ENCODE assay signal across 8 cellular contexts in the genomic region with DNA sequence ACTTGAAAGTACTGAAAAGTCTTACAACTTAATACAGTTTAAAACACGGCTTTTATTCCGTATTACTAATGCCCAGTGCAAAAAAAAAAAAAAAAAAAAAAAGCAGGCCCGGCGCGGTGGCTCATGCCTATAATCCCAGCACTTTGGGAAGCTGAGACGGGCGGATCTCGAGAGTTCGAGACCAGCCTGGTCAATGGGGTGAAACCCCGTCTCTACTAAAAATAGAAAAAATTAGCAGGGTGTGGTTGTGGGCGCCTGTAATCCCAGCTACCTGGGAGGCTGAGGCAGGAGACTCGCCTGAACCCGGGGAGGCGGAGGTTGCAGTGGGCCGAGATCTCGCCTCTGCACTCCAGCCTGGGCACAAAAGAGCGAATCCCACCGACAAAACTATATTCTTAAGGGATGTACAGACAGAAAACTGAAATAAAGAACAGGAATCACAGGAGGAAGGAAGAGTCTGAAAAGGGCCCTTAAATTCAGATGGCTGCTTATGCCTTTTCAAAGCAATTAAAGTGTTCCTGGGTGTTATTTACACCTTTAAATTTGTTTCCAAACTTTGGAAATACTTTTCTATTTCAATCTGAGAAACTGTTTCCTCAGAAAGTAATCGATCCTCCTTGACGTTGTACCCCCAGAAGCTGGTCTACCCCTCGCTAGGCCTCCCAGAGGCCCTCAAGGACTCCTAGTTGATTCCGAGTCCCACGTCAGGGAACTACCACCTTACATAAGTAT. TPM values are rescaled to one million over a fixed set of nuclear protein-coding genes. Genes with fewer than 3 reads are reported as not detected.
DNase-seq lines count a peak whose midpoint lies in the region; ATAC-seq and TF ChIP-seq lines count a peak whose summit lies in the region.

No MANE protein-coding gene starts in this region.

- H3K9me3 Mint-ChIP-seq in neural crest cell, result no peaks in the 10 kb centered on the region

- H3K9me3 ChIP-seq in endocrine pancreas (ENCODE audit: control insufficient read depth, low read length), result no peaks in the 10 kb centered on the region

- H3K27me3 ChIP-seq in endocrine pancreas (ENCODE audit: control insufficient read depth, insufficient read depth, low read length), result no peaks in the 10 kb centered on the region

- peak overlapping the region; percentile 100 for H3K27ac Mint-ChIP-seq in neural crest cell (ENCODE audit: unreplicated experiment)

- DNase-seq in HFF-Myc (ENCODE audit: extremely low read depth, low read depth) (no peak), neural crest cell (ENCODE audit: low read depth, low spot score) (no peak), foreskin melanocyte (no peak), OCI-M2 (lab: John Stamatoyannopoulos, UW; ENCODE audit: unreplicated experiment) (no peak)
- peak; percentile 25 for DNase-seq in activated CD4-positive, alpha-beta T cell treated with anti-CD3 and anti-CD28 coated beads for 1 hour

- H3K36me3 ChIP-seq in endocrine pancreas (ENCODE audit: control insufficient read depth, insufficient read depth, low read length), result no peaks in the 10 kb centered on the region

- peak overlapping the region; percentile 93 for H3K4me3 ChIP-seq in HFF-Myc (replicated peaks; ENCODE audit: low read depth, low read length)
- H3K4me3 ChIP-seq in endocrine pancreas (ENCODE audit: control insufficient read depth, insufficient read depth, low read length), result peak overlapping the region; percentile 99

- H3K9ac ChIP-seq in endocrine pancreas (ENCODE audit: control insufficient read depth, insufficient read depth, low read length), result peak overlapping the region; percentile 93

- peaks cover 12% of the 10 kb centered on the region for H3K36me3 Mint-ChIP-seq in neural crest cell (ENCODE audit: low read depth)

- TF ChIP-seq CTCF in HFF-Myc (IDR thresholded peaks at IDR 0.05; ENCODE audit: low read depth, low read length, missing control alignments), result no peak
- no peak for TF ChIP-seq CTCF in neural crest cell (conservative IDR thresholded peaks at IDR 0.05)

- peaks cover 13% of the 10 kb centered on the region for H3K27me3 Mint-ChIP-seq in neural crest cell (ENCODE audit: low read depth)

- H3K4me1 Mint-ChIP-seq in neural crest cell, result peaks cover 60% of the 10 kb centered on the region

- H3K4me3 Mint-ChIP-seq in neural crest cell, result peak overlapping the region; percentile 100

- no peak for ATAC-seq in HG03457 (IDR thresholded peaks at IDR 0.05; ENCODE audit: unreplicated experiment)
- ATAC-seq in HG03139 (IDR thresholded peaks at IDR 0.05; ENCODE audit: unreplicated experiment), result no peak

- peaks cover 11% of the 10 kb centered on the region for H3K4me1 ChIP-seq in endocrine pancreas (ENCODE audit: control insufficient read depth, insufficient read depth, low read length)

RNA-seq across cellular contexts. Expression of gene KMT2E, which starts 2.1 kb away (rescaled TPM):
- 75.5 and 79.6 TPM in 2 replicates for total RNA-seq in neural crest cell
